Comparison of ENCODE assay signal across 1 cellular context in genomic region chr17:72518810-72519597, GRCh38.
TF ChIP-seq lines count a peak whose summit lies in the region.

No MANE protein-coding gene starts in this region.

TF ChIP-seq in HepG2, 621 proteins besides CTCF, POLR2A, EP300 and RAD21 (continued from another document and continues in another):
- TF ChIP-seq, protein P1, sequence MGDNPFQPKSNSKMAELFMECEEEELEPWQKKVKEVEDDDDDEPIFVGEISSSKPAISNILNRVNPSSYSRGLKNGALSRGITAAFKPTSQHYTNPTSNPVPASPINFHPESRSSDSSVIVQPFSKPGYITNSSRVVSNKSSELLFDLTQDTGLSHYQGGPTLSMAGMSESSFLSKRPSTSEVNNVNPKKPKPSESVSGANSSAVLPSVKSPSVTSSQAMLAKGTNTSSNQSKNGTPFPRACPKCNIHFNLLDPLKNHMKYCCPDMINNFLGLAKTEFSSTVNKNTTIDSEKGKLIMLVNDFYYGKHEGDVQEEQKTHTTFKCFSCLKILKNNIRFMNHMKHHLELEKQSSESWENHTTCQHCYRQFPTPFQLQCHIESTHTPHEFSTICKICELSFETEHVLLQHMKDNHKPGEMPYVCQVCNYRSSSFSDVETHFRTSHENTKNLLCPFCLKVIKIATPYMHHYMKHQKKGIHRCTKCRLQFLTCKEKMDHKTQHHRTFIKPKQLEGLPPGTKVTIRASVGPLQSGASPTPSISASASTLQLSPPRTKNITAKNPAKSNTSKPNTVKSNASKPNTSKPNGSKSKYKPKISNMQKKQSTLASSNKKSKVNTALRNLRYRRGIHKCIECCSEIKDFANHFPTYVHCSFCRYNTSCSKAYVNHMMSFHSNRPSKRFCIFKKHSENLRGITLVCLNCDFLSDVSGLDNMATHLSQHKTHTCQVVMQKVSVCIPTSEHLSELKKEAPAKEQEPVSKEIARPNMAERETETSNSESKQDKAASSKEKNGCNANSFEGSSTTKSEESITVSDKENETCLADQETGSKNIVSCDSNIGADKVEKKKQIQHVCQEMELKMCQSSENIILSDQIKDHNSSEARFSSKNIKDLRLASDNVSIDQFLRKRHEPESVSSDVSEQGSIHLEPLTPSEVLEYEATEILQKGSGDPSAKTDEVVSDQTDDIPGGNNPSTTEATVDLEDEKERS (CRISPR knock-in tag; IDR thresholded peaks at IDR 0.05) = peak; percentile 38; the same call in 1 of the 2 replicates
- 0 out of 2 replicates have a peak, but pooled peaks have one; percentile 44 for TF ChIP-seq MTF2 (CRISPR knock-in tag; IDR thresholded peaks at IDR 0.05; ENCODE audit: borderline replicate concordance)
- TF ChIP-seq ASH2L (IDR thresholded peaks at IDR 0.05; ENCODE audit: insufficient read length, low read depth, low read length) = peak; percentile 54
- no peak for TF ChIP-seq ZNF326 (CRISPR knock-in tag; IDR thresholded peaks at IDR 0.05; ENCODE audit: borderline replicate concordance)
- TF ChIP-seq, protein P2, sequence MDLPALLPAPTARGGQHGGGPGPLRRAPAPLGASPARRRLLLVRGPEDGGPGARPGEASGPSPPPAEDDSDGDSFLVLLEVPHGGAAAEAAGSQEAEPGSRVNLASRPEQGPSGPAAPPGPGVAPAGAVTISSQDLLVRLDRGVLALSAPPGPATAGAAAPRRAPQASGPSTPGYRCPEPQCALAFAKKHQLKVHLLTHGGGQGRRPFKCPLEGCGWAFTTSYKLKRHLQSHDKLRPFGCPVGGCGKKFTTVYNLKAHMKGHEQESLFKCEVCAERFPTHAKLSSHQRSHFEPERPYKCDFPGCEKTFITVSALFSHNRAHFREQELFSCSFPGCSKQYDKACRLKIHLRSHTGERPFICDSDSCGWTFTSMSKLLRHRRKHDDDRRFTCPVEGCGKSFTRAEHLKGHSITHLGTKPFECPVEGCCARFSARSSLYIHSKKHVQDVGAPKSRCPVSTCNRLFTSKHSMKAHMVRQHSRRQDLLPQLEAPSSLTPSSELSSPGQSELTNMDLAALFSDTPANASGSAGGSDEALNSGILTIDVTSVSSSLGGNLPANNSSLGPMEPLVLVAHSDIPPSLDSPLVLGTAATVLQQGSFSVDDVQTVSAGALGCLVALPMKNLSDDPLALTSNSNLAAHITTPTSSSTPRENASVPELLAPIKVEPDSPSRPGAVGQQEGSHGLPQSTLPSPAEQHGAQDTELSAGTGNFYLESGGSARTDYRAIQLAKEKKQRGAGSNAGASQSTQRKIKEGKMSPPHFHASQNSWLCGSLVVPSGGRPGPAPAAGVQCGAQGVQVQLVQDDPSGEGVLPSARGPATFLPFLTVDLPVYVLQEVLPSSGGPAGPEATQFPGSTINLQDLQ (CRISPR knock-in tag; IDR thresholded peaks at IDR 0.05) = peak; percentile 61; the same call in 1 of the 2 replicates
- TF ChIP-seq NR1H2 (CRISPR knock-in tag; IDR thresholded peaks at IDR 0.05; ENCODE audit: borderline replicate concordance, low read depth) = no peak
- TF ChIP-seq ZNF766 (CRISPR knock-in tag; IDR thresholded peaks at IDR 0.05; ENCODE audit: borderline replicate concordance) = no peak
- no peak for TF ChIP-seq ZNF160 (CRISPR knock-in tag; IDR thresholded peaks at IDR 0.05)
- TF ChIP-seq, protein P3, sequence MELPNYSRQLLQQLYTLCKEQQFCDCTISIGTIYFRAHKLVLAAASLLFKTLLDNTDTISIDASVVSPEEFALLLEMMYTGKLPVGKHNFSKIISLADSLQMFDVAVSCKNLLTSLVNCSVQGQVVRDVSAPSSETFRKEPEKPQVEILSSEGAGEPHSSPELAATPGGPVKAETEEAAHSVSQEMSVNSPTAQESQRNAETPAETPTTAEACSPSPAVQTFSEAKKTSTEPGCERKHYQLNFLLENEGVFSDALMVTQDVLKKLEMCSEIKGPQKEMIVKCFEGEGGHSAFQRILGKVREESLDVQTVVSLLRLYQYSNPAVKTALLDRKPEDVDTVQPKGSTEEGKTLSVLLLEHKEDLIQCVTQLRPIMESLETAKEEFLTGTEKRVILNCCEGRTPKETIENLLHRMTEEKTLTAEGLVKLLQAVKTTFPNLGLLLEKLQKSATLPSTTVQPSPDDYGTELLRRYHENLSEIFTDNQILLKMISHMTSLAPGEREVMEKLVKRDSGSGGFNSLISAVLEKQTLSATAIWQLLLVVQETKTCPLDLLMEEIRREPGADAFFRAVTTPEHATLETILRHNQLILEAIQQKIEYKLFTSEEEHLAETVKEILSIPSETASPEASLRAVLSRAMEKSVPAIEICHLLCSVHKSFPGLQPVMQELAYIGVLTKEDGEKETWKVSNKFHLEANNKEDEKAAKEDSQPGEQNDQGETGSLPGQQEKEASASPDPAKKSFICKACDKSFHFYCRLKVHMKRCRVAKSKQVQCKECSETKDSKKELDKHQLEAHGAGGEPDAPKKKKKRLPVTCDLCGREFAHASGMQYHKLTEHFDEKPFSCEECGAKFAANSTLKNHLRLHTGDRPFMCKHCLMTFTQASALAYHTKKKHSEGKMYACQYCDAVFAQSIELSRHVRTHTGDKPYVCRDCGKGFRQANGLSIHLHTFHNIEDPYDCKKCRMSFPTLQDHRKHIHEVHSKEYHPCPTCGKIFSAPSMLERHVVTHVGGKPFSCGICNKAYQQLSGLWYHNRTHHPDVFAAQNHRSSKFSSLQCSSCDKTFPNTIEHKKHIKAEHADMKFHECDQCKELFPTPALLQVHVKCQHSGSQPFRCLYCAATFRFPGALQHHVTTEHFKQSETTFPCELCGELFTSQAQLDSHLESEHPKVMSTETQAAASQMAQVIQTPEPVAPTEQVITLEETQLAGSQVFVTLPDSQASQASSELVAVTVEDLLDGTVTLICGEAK (IDR thresholded peaks at IDR 0.05) = no peak
- TF ChIP-seq, protein P3 (CRISPR knock-in tag; IDR thresholded peaks at IDR 0.05) = no peak; the same call in 1 of the 2 replicates
- no peak for TF ChIP-seq HMGA1 (CRISPR knock-in tag; conservative IDR thresholded peaks at IDR 0.05)
- no peak for TF ChIP-seq ZNF24 (IDR thresholded peaks at IDR 0.05)
- TF ChIP-seq MED8 (CRISPR knock-in tag; IDR thresholded peaks at IDR 0.05; ENCODE audit: insufficient replicate concordance) = no peak
- TF ChIP-seq ZNF441 (CRISPR knock-in tag; IDR thresholded peaks at IDR 0.05; ENCODE audit: borderline replicate concordance) = peak; percentile 53; the same call in 1 of the 2 replicates
- TF ChIP-seq ZNF207 (IDR thresholded peaks at IDR 0.05; ENCODE audit: borderline replicate concordance) = no peak
- no peak for TF ChIP-seq KIAA2018 (CRISPR knock-in tag; IDR thresholded peaks at IDR 0.05; ENCODE audit: borderline replicate concordance)
- no peak for TF ChIP-seq GLI4 (CRISPR knock-in tag; IDR thresholded peaks at IDR 0.05; ENCODE audit: borderline replicate concordance)
- no peak for TF ChIP-seq ZNF773 (CRISPR knock-in tag; IDR thresholded peaks at IDR 0.05; ENCODE audit: borderline replicate concordance)
- TF ChIP-seq ETV6 (CRISPR knock-in tag; conservative IDR thresholded peaks at IDR 0.05) = peak; percentile 30; the same call in 1 of the 2 replicates
- peak; percentile 15; the same call in 1 of the 2 replicates for TF ChIP-seq SMAD3 (CRISPR knock-in tag; IDR thresholded peaks at IDR 0.05)
- no peak; the same call in 1 of the 2 replicates for TF ChIP-seq ZNF616 (CRISPR knock-in tag; IDR thresholded peaks at IDR 0.05; ENCODE audit: low read depth)
- peak; percentile 97 for TF ChIP-seq DPF2 (CRISPR knock-in tag; IDR thresholded peaks at IDR 0.05; ENCODE audit: borderline replicate concordance, low read depth)
- no peak for TF ChIP-seq BATF2 (CRISPR knock-in tag; IDR thresholded peaks at IDR 0.05)
- TF ChIP-seq RBAK (CRISPR knock-in tag; IDR thresholded peaks at IDR 0.05) = no peak; the same call in 1 of the 2 replicates
- TF ChIP-seq ZNF382 (CRISPR knock-in tag; IDR thresholded peaks at IDR 0.05; ENCODE audit: borderline replicate concordance) = no peak
- TF ChIP-seq ZNF280B (CRISPR knock-in tag; IDR thresholded peaks at IDR 0.05; ENCODE audit: borderline replicate concordance) = peak; percentile 72; the same call in 1 of the 2 replicates
- peak; percentile 66; the same call in 1 of the 2 replicates for TF ChIP-seq FOXJ3 (CRISPR knock-in tag; IDR thresholded peaks at IDR 0.05; ENCODE audit: borderline replicate concordance)
- TF ChIP-seq MIER2 (CRISPR knock-in tag; IDR thresholded peaks at IDR 0.05) = peak; percentile 65; the same call in 1 of the 2 replicates
- no peak for TF ChIP-seq ZNF484 (CRISPR knock-in tag; IDR thresholded peaks at IDR 0.05; ENCODE audit: borderline replicate concordance, low read depth)
